ENCODE assay signal across 9 cellular contexts in the genomic region with DNA sequence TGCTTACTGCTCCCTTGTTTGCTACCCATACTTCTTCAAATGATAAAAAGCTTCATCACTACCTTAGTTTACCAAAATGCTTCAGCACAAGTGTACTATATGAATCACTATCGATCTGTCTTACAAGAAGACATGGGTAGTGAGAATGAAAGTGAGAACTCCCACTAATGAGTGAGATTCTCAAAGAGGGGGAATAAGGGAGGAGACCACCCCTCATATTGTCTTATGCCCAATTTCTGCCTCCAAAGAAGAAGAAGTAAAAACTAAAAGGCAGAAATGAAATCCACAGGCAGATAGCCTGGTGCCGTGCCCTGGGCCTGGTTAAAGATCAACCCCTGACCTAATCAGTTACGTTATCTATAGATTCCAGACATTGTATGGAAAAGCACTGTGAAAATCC. TPM values are rescaled to one million over a fixed set of nuclear protein-coding genes. Genes with fewer than 3 reads are reported as not detected.
"Had no signal": no experiment of that assay in that cellular context is flagged by ENCODE, and none has a peak within 500 bp of the region (broad histone marks: within the 10 kb centered on the region; RNA-seq: fewer than 3 reads in every experiment).

No MANE protein-coding gene starts in this region.

RNA-seq across cellular contexts. Expression of a gene that starts 52.9 kb away (rescaled TPM):
- total RNA-seq: activated B cell treated with CpG ODN at 0.5 μM for 24 hours; activated CD4-positive, alpha-beta memory T cell treated with anti-CD3 and anti-CD28 coated beads for 36 hours; activated CD4-positive, alpha-beta memory T cell treated with anti-CD3 and anti-CD28 coated beads, Interleukin-2, amount 10 ng/mL, durations not matched to agents 7 days and 5 days; activated CD4-positive, alpha-beta T cell treated with anti-CD3 and anti-CD28 coated beads for 36 hours; activated CD4-positive, alpha-beta T cell treated with anti-CD3 and anti-CD28 coated beads, Interleukin-2, amount 10 ng/mL, durations not matched to agents 7 days and 5 days; activated CD8-positive, alpha-beta T cell treated with anti-CD3 and anti-CD28 coated beads, Interleukin-2, amount 10 ng/mL, durations not matched to agents 7 days and 5 days; T-cell; T-helper 2 cell treated with Interferon-gamma antibody and Interleukin-4, amounts not matched to agents 100 ng/mL and 5 ng/mL, for 36 hours; WTC11 had no signal
